In genomic region chr17:65137076-65137935, GRCh38 we compare ENCODE assay signal across 1 cellular context.
A peak's percentile ranks its signal among the peaks of the same experiment; 100 is the strongest.
TF ChIP-seq lines count a peak whose summit lies in the region.

Gene RGS9 (plus strand): TSS chr17:65137370. CDS start chr17:65137541, 171 bp downstream.

TF ChIP-seq in HepG2, 621 proteins besides CTCF, POLR2A, EP300 and RAD21 (continued from another document and continues in another):
- TF ChIP-seq RERE (CRISPR knock-in tag; IDR thresholded peaks at IDR 0.05; ENCODE audit: low read depth) = no peak
- TF ChIP-seq ZNF710 (CRISPR knock-in tag; IDR thresholded peaks at IDR 0.05; ENCODE audit: borderline replicate concordance) = no peak; the same call in 1 of the 2 replicates
- no peak for TF ChIP-seq GLI4 (CRISPR knock-in tag; IDR thresholded peaks at IDR 0.05; ENCODE audit: borderline replicate concordance)
- TF ChIP-seq ZNF777 (CRISPR knock-in tag; IDR thresholded peaks at IDR 0.05) = peak; percentile 53; the same call in 1 of the 2 replicates
- TF ChIP-seq ZSCAN31 (CRISPR knock-in tag; IDR thresholded peaks at IDR 0.05; ENCODE audit: low read depth) = peak; percentile 64; the same call in 1 of the 2 replicates
- peak; percentile 54 for TF ChIP-seq PHF5A (CRISPR knock-in tag; IDR thresholded peaks at IDR 0.05; ENCODE audit: low read depth, unreplicated experiment)
- TF ChIP-seq KDM6A (CRISPR knock-in tag; IDR thresholded peaks at IDR 0.05; ENCODE audit: low read depth) = no peak
- no peak for TF ChIP-seq PCBP2 (optimal IDR thresholded peaks at IDR 0.05; ENCODE audit: low read depth, low read length, poor library complexity, severe bottlenecking)
- TF ChIP-seq ZNF382 (CRISPR knock-in tag; IDR thresholded peaks at IDR 0.05; ENCODE audit: borderline replicate concordance) = no peak
- TF ChIP-seq MLX (CRISPR knock-in tag; IDR thresholded peaks at IDR 0.05) = no peak
- TF ChIP-seq TEAD2 (CRISPR knock-in tag; IDR thresholded peaks at IDR 0.05) = 0 out of 2 replicates have a peak, but pooled peaks have one; percentile 28
- TF ChIP-seq TGIF2 (CRISPR knock-in tag; IDR thresholded peaks at IDR 0.05) = no peak
- TF ChIP-seq ZNF574 (CRISPR knock-in tag; IDR thresholded peaks at IDR 0.05) = peak; percentile 90
- TF ChIP-seq HHEX (CRISPR knock-in tag; IDR thresholded peaks at IDR 0.05) = no peak
- no peak for TF ChIP-seq PRDM4 (CRISPR knock-in tag; IDR thresholded peaks at IDR 0.05; ENCODE audit: borderline replicate concordance)
- no peak for TF ChIP-seq CHD4 (IDR thresholded peaks at IDR 0.05; ENCODE audit: borderline replicate concordance, low read length)
- no peak for TF ChIP-seq ZFYVE20 (CRISPR knock-in tag; IDR thresholded peaks at IDR 0.05; ENCODE audit: borderline replicate concordance, low read depth)
- TF ChIP-seq HNRNPL (IDR thresholded peaks at IDR 0.05; ENCODE audit: low read depth, low read length) = no peak
- TF ChIP-seq KIAA2018 (CRISPR knock-in tag; IDR thresholded peaks at IDR 0.05; ENCODE audit: borderline replicate concordance) = no peak
- TF ChIP-seq FOXO4 (CRISPR knock-in tag; conservative IDR thresholded peaks at IDR 0.05) = no peak
- no peak for TF ChIP-seq HBP1 (CRISPR knock-in tag; IDR thresholded peaks at IDR 0.05; ENCODE audit: low read depth)
- TF ChIP-seq ZBTB3 (CRISPR knock-in tag; IDR thresholded peaks at IDR 0.05; ENCODE audit: borderline replicate concordance, low read depth) = no peak
- TF ChIP-seq FIP1L1 (IDR thresholded peaks at IDR 0.05; ENCODE audit: borderline replicate concordance, insufficient read depth, low read depth, low read length) = no peak
- no peak for TF ChIP-seq FOXO1 (CRISPR knock-in tag; IDR thresholded peaks at IDR 0.05)
